In the genomic region with DNA sequence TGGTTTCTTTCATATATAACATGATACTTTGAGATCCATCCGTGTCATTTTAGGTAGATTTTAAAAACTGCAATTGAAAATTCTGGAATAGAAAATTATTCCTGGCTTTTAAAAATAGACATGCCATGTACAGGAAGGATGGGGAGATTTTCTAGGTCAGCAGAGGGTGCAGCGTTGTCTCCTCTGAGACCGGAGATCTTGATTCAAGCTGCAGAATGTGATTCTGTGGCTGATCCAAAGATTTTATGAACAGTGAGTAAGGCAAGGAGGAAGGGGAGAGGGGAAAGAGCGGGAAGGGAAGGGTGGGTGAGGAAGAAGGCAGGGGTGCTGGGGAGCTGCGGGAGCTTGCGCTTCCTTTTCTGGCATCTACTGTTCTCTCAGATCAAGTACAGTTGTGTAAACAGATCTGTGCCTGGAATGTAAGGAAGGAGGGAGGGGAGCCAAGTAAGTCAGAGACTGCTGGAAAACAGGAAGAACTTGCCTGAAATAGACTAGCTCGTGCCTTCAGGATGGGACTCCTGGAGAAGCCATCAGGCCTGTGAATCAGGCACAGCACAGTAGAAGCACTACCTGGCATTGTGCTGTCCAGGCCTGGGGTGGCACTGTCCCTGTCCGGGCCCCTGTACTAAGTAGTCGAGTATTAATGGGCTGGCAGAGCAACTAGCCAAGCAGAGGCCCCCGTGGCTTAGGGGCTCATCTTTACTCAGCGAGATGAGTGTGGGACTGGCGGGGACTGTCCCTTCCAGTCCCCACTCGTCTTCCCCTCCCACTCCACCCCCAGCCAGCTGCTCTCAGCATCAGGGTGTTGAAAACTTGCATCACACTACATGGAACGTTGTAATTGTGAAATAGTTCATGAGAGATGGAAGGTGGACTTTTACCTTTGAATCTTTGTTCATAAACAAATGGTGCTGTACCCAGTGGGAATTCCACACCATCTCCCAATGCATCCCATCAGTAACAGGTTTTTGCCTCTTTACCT, we compare ENCODE assay signal across 9 cellular contexts.
DNase-seq lines count a peak whose midpoint lies in the region; ATAC-seq, FAIRE-seq and TF ChIP-seq lines count a peak whose summit lies in the region.
"Had no signal": no experiment of that assay in that cellular context is flagged by ENCODE, and none has a peak within 500 bp of the region (broad histone marks: within the 10 kb centered on the region; RNA-seq: fewer than 3 reads in every experiment).

No MANE protein-coding gene starts in this region.

- H3K9me3 ChIP-seq in endothelial cell of umbilical vein (replicated peaks; ENCODE audit: control insufficient read depth, insufficient read depth, low read length) = no peaks in the 10 kb centered on the region
- no peaks in the 10 kb centered on the region for H3K9me3 ChIP-seq in pancreas
- H3K9me3 ChIP-seq in transverse colon = no peaks in the 10 kb centered on the region

- no TSS peak for BruUV-seq in endothelial cell of umbilical vein (replicated peaks; lab: Mats Ljungman, UMichigan)

- POLR2A ChIA-PET in endothelial cell of umbilical vein (lab: Charles Lee) = no interaction called here
- POLR2A ChIA-PET in HEK293T (lab: Yijun Ruan, JAX) = no interaction called here

- H3K4me2 ChIP-seq in endothelial cell of umbilical vein (ENCODE audit: insufficient read depth, low read length) = no peak overlapping the region
- H3K4me2 ChIP-seq: KMS-11 had no signal

- TF ChIP-seq CTCF in endothelial cell of umbilical vein (IDR thresholded peaks at IDR 0.05; ENCODE audit: extremely low read depth in 1 of 2, insufficient read depth in 1 of 2, low read depth in 1 of 2, low read length in 2 of 2) (no peak), pancreas (IDR thresholded peaks at IDR 0.05) (no peak), transverse colon (IDR thresholded peaks at IDR 0.05) (no peak)

- TF ChIP-seq POLR2A in endothelial cell of umbilical vein (IDR thresholded peaks at IDR 0.05; ENCODE audit: low read depth, low read length) (no peak), transverse colon (IDR thresholded peaks at IDR 0.05) (no peak)

- dilution Hi-C loops in endothelial cell of umbilical vein (cut with MboI; ENCODE audit: extremely low pct_ligation_motif_present, low sequenced_read_pairs) = no loop called here

- TF ChIP-seq EP300 in transverse colon (IDR thresholded peaks at IDR 0.05; ENCODE audit: low read depth) = no peak

- DNase-seq in NOMO-1 treated with dmso at 0.1 percent for 144 hours (lab: John Stamatoyannopoulos, UW; ENCODE audit: unreplicated experiment) (peak; percentile 3), endothelial cell of umbilical vein (ENCODE audit: low read depth, low spot score) (peak; percentile 86), pancreas (peak in 1 of 6 donors; percentile 4), transverse colon (peak; percentile 29), HEK293T (ENCODE audit: extremely low spot score) (no peak)

- H3K4me1 ChIP-seq in endothelial cell of umbilical vein (ENCODE audit: control insufficient read depth, extremely low read depth, insufficient read depth, low read length) (no peaks in the 10 kb centered on the region), pancreas (no peaks in the 10 kb centered on the region), transverse colon (peaks cover 0 to 22% (median 11%) of the 10 kb centered on the region in 4 donors)

- in situ Hi-C loops in transverse colon (cut with MboI; ENCODE audit: low pct_ligation_motif_present in 1 of 4, low pct_unique_long_range_greater_than_20kb in 1 of 4, low sequenced_read_pairs in 3 of 4) = no loop called here

- peak; percentile 91 for ATAC-seq in GM19351 (IDR thresholded peaks at IDR 0.05; ENCODE audit: unreplicated experiment)
- ATAC-seq in pancreas = peak in 3 of 4 donors; percentile 46 to 73 (median 58)
- ATAC-seq in HG03354 (IDR thresholded peaks at IDR 0.05; ENCODE audit: poor library complexity, severe bottlenecking, unreplicated experiment) = no peak
- ATAC-seq in GM18861 (IDR thresholded peaks at IDR 0.05; ENCODE audit: unreplicated experiment) = no peak

- no peak overlapping the region for H2AFZ ChIP-seq in endothelial cell of umbilical vein (ENCODE audit: low read depth, low read length)

- H3K4me3 ChIP-seq in endothelial cell of umbilical vein (replicated peaks in 1 of 3; ENCODE audit: insufficient read depth in 1 of 3, low read depth in 1 of 3, low read length in 3 of 3) = no peak overlapping the region
- no peak overlapping the region for H3K4me3 ChIP-seq in pancreas
- H3K4me3 ChIP-seq in transverse colon = no peak overlapping the region

- H3K27ac ChIP-seq in endothelial cell of umbilical vein (ENCODE audit: insufficient read depth, low read depth, low read length) = no peak overlapping the region
- peak overlapping the region in 2 of 4 donors; percentile 19 to 28 for H3K27ac ChIP-seq in pancreas
- peak overlapping the region; percentile 74 to 89 (median 80) for H3K27ac ChIP-seq in transverse colon
- H3K27ac ChIP-seq: KMS-11 had no signal

- CTCF ChIA-PET in endothelial cell of umbilical vein (lab: Charles Lee) = no interaction called here
- CTCF ChIA-PET in HEK293T (lab: Yijun Ruan, JAX) = no interaction called here

- no peaks in the 10 kb centered on the region for H4K20me1 ChIP-seq in endothelial cell of umbilical vein (replicated peaks; ENCODE audit: control insufficient read depth, extremely low read depth, insufficient read depth, low read length)

- H3K27me3 ChIP-seq in endothelial cell of umbilical vein (ENCODE audit: control insufficient read depth in 2 of 2, insufficient read depth in 2 of 2, low read length in 2 of 2) = no peaks in the 10 kb centered on the region
- no peaks in the 10 kb centered on the region for H3K27me3 ChIP-seq in pancreas
- H3K27me3 ChIP-seq in transverse colon = no peaks in the 10 kb centered on the region

- FAIRE-seq in endothelial cell of umbilical vein (lab: Jason Lieb, UNC) (no peak), pancreas (lab: Jason Lieb, UNC) (no peak)

- H3K36me3 ChIP-seq in endothelial cell of umbilical vein (ENCODE audit: control insufficient read depth in 2 of 2, extremely low read depth in 1 of 2, insufficient read depth in 2 of 2, low read length in 2 of 2) (no peaks in the 10 kb centered on the region), pancreas (no peaks in the 10 kb centered on the region), transverse colon (no peaks in the 10 kb centered on the region)

- no peak overlapping the region for H3K9ac ChIP-seq in endothelial cell of umbilical vein (replicated peaks; ENCODE audit: extremely low read depth, insufficient read depth, low read length)
- H3K9ac ChIP-seq: KMS-11 had no signal

- intact Hi-C loops in endothelial cell of umbilical vein (cut with micrococcal nuclease) = no loop called here
- intact Hi-C loops in pancreas (cut with DNase I) = no loop called here
- intact Hi-C loops in transverse colon (cut with DNase I; ENCODE audit: low total_unique reads) = no loop called here

- H3K79me2 ChIP-seq in endothelial cell of umbilical vein (ENCODE audit: control insufficient read depth, insufficient read depth, low read length) = no peaks in the 10 kb centered on the region

- WGBS in pancreas, 2 donors = 41% methylated on average over 14 of the region's 14 CpGs
- WGBS in transverse colon (ENCODE audit: low coverage in 1 of 2), 2 donors = 25 to 31% methylated on average over 5 to 13 of the region's 14 CpGs

- H3K9me1 ChIP-seq in endothelial cell of umbilical vein (replicated peaks; ENCODE audit: control insufficient read depth, extremely low read depth, insufficient read depth, low read length) = no peaks in the 10 kb centered on the region

TF ChIP-seq in endothelial cell of umbilical vein, 7 proteins besides CTCF, POLR2A, EP300 and RAD21:
- TF ChIP-seq GATA2 (IDR thresholded peaks at IDR 0.05; ENCODE audit: insufficient read depth, insufficient read length, low read depth, low read length) = no peak
- TF ChIP-seq JUN (IDR thresholded peaks at IDR 0.05; ENCODE audit: borderline replicate concordance, insufficient read depth, insufficient read length, low read depth) = no peak
- no peak for TF ChIP-seq MYC (IDR thresholded peaks at IDR 0.05; ENCODE audit: low read depth, low read length)

TF ChIP-seq in HEK293T, 16 proteins besides CTCF, POLR2A, EP300 and RAD21:
- TF ChIP-seq LEF1 (IDR thresholded peaks at IDR 0.05; ENCODE audit: borderline replicate concordance) (no peak), SUZ12 (IDR thresholded peaks at IDR 0.05) (no peak), FOXK2 (IDR thresholded peaks at IDR 0.05) (no peak), SP1 (IDR thresholded peaks at IDR 0.05) (no peak), L3MBTL2 (conservative IDR thresholded peaks at IDR 0.05) (no peak), ELF4 (IDR thresholded peaks at IDR 0.05) (no peak), BHLHE40 (IDR thresholded peaks at IDR 0.05; ENCODE audit: borderline replicate concordance) (no peak), HDGF (IDR thresholded peaks at IDR 0.05; ENCODE audit: borderline replicate concordance) (no peak), TARDBP (IDR thresholded peaks at IDR 0.05) (no peak), ARNT (IDR thresholded peaks at IDR 0.05) (no peak), NFRKB (IDR thresholded peaks at IDR 0.05) (no peak), ZNF384 (IDR thresholded peaks at IDR 0.05) (no peak), CTBP1 (IDR thresholded peaks at IDR 0.05; ENCODE audit: borderline replicate concordance) (no peak), FOXA1 (IDR thresholded peaks at IDR 0.05) (no peak), FOXM1 (IDR thresholded peaks at IDR 0.05; ENCODE audit: borderline replicate concordance) (no peak)
- TF ChIP-seq, protein P1, sequence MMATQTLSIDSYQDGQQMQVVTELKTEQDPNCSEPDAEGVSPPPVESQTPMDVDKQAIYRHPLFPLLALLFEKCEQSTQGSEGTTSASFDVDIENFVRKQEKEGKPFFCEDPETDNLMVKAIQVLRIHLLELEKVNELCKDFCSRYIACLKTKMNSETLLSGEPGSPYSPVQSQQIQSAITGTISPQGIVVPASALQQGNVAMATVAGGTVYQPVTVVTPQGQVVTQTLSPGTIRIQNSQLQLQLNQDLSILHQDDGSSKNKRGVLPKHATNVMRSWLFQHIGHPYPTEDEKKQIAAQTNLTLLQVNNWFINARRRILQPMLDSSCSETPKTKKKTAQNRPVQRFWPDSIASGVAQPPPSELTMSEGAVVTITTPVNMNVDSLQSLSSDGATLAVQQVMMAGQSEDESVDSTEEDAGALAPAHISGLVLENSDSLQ (IDR thresholded peaks at IDR 0.05) = no peak
TF ChIP-seq in HEK293T: peak in this region for 0.

Comparison
In these comparisons a context has a peak if more than half of its experiments do, and no peak if none do; other contexts are left out.
1. ATAC-seq: peak in GM19351 (single experiment) and pancreas (3 of 4); none in HG03354 (single experiment) and GM18861 (single experiment).